In the genomic region with DNA sequence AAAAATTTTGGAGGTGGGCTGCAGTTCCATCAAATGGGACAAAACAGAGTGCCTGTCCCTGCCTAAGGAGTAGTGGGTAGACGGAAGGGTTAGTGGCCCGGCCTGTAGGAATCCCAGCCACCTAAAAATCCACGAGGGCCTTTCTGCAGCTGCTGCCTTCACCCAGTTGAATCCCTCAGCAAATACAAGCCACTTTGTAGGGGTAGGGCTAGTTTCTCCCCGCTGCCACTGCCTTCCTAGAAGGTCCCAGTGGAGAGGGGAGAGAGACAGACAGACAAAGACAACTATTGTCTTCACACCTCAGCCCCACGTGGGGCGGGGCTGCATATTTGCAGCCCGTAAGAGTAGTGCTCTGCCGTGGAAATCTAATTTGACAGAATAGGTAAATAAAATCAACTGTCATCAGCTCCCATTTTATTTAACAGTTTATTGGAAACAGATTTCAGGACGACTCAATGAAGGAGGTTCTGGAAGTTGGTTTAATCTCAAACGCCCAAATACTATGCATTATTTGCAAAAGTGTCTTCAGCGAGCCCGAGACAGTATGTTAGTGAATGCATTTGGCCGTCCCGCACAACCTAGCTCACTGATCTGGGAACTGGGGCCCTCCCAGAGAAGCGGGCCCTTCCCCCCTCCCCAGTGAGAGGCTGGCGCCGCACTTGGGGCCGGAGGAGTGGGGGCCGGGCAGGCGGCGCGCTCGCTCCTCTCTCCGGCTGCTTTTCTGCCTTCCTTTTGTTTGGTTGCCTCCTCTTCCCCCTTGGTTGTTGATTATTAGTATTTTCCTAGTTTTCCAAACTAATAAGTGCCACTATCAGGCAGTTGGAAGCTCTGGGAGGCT, we compare ENCODE assay signal across 10 cellular contexts.
DNase-seq lines count a peak whose midpoint lies in the region; ATAC-seq and TF ChIP-seq lines count a peak whose summit lies in the region.
"Had no signal": no experiment of that assay in that cellular context is flagged by ENCODE, and none has a peak within 500 bp of the region (broad histone marks: within the 10 kb centered on the region; RNA-seq: fewer than 3 reads in every experiment).

No MANE protein-coding gene starts in this region.

- H3K36me3 ChIP-seq in aorta (ENCODE audit: control insufficient read depth in 1 of 2, insufficient read depth in 2 of 2, low read length in 1 of 2) = no peaks in the 10 kb centered on the region
- H3K36me3 ChIP-seq: SJSA1 had no signal

- H3K4me1 ChIP-seq in aorta (ENCODE audit: control insufficient read depth in 1 of 2, insufficient read depth in 2 of 2, low read length in 2 of 2) = no peaks in the 10 kb centered on the region
- H3K4me1 ChIP-seq: SJSA1 had no signal

- no peaks in the 10 kb centered on the region for H3K36me3 Mint-ChIP-seq in stimulated activated naive CD8-positive, alpha-beta T cell treated with anti-CD3 and anti-CD28 coated beads, Interleukin-15, Interleukin-2, amounts not matched to agents 100 ng/mL and 50 ng/mL, for 24 hours (ENCODE audit: low read depth)
- H3K36me3 Mint-ChIP-seq in natural killer cell treated with Interleukin-12 subunit alpha and Interleukin-12 subunit beta and Interleukin-15 and Interleukin-18, amount 100 ng/mL, for 72 hours = no peaks in the 10 kb centered on the region
- H3K36me3 Mint-ChIP-seq in activated CD8-positive, alpha-beta memory T cell treated with anti-CD3 and anti-CD28 coated beads, Interleukin-2, amount 10 ng/mL, durations not matched to agents 7 days and 5 days = no peaks in the 10 kb centered on the region

- H3K27ac Mint-ChIP-seq in stimulated activated naive CD8-positive, alpha-beta T cell treated with anti-CD3 and anti-CD28 coated beads, Interleukin-15, Interleukin-2, amounts not matched to agents 100 ng/mL and 50 ng/mL, for 24 hours = no peak overlapping the region
- no peak overlapping the region for H3K27ac Mint-ChIP-seq in natural killer cell treated with Interleukin-12 subunit alpha and Interleukin-12 subunit beta and Interleukin-15 and Interleukin-18, amount 100 ng/mL, for 72 hours
- H3K27ac Mint-ChIP-seq in activated CD8-positive, alpha-beta memory T cell treated with anti-CD3 and anti-CD28 coated beads, Interleukin-2, amount 10 ng/mL, durations not matched to agents 7 days and 5 days = no peak overlapping the region

- CTCF ChIA-PET in activated CD8-positive, alpha-beta memory T cell treated with anti-CD3 and anti-CD28 coated beads, Interleukin-2, amount 10 ng/mL, durations not matched to agents 7 days and 5 days (lab: Charles Lee) = no interaction called here

- peaks cover 45% of the 10 kb centered on the region for H3K27me3 Mint-ChIP-seq in stimulated activated naive CD8-positive, alpha-beta T cell treated with anti-CD3 and anti-CD28 coated beads, Interleukin-15, Interleukin-2, amounts not matched to agents 100 ng/mL and 50 ng/mL, for 24 hours
- peaks cover 32 to 43% of the 10 kb centered on the region in 2 donors for H3K27me3 Mint-ChIP-seq in natural killer cell treated with Interleukin-12 subunit alpha and Interleukin-12 subunit beta and Interleukin-15 and Interleukin-18, amount 100 ng/mL, for 72 hours
- H3K27me3 Mint-ChIP-seq in activated CD8-positive, alpha-beta memory T cell treated with anti-CD3 and anti-CD28 coated beads, Interleukin-2, amount 10 ng/mL, durations not matched to agents 7 days and 5 days = peaks cover 46% of the 10 kb centered on the region

- peak overlapping the region; percentile 67 for H3K4me3 Mint-ChIP-seq in stimulated activated naive CD8-positive, alpha-beta T cell treated with anti-CD3 and anti-CD28 coated beads, Interleukin-15, Interleukin-2, amounts not matched to agents 100 ng/mL and 50 ng/mL, for 24 hours
- H3K4me3 Mint-ChIP-seq in natural killer cell treated with Interleukin-12 subunit alpha and Interleukin-12 subunit beta and Interleukin-15 and Interleukin-18, amount 100 ng/mL, for 72 hours = peak overlapping the region; percentile 69
- H3K4me3 Mint-ChIP-seq in activated CD8-positive, alpha-beta memory T cell treated with anti-CD3 and anti-CD28 coated beads, Interleukin-2, amount 10 ng/mL, durations not matched to agents 7 days and 5 days = no peak overlapping the region

- no peak for ATAC-seq in stimulated activated naive CD8-positive, alpha-beta T cell treated with anti-CD3 and anti-CD28 coated beads, Interleukin-15, Interleukin-2, amounts not matched to agents 100 U/mL and 50 U/mL, for 24 hours
- ATAC-seq in natural killer cell treated with Interleukin-12 subunit alpha and Interleukin-12 subunit beta and Interleukin-15 and Interleukin-18, amount 100 ng/mL, for 72 hours = no peak
- ATAC-seq in aorta (ENCODE audit: low FRiP score) = peak; percentile 77
- ATAC-seq in activated CD8-positive, alpha-beta memory T cell treated with anti-CD3 and anti-CD28 coated beads, Interleukin-2, amount 10 ng/mL, durations not matched to agents 7 days and 5 days = no peak
- no peak for ATAC-seq in HG03135 (IDR thresholded peaks at IDR 0.05; ENCODE audit: unreplicated experiment)

- 40 to 46% methylated on average over 24 of the region's 24 CpGs for WGBS in aorta, 2 donors

- intact Hi-C loops in aorta (cut with DNase I) = no loop called here

- no peaks in the 10 kb centered on the region for H3K27me3 ChIP-seq in aorta (ENCODE audit: control insufficient read depth in 1 of 2, insufficient read depth in 2 of 2, low read length in 1 of 2)
- H3K27me3 ChIP-seq: SJSA1 had no signal

- H3K9me3 Mint-ChIP-seq in stimulated activated naive CD8-positive, alpha-beta T cell treated with anti-CD3 and anti-CD28 coated beads, Interleukin-15, Interleukin-2, amounts not matched to agents 100 ng/mL and 50 ng/mL, for 24 hours = no peaks in the 10 kb centered on the region
- no peaks in the 10 kb centered on the region for H3K9me3 Mint-ChIP-seq in natural killer cell treated with Interleukin-12 subunit alpha and Interleukin-12 subunit beta and Interleukin-15 and Interleukin-18, amount 100 ng/mL, for 72 hours
- H3K9me3 Mint-ChIP-seq in activated CD8-positive, alpha-beta memory T cell treated with anti-CD3 and anti-CD28 coated beads, Interleukin-2, amount 10 ng/mL, durations not matched to agents 7 days and 5 days (ENCODE audit: low read depth) = no peaks in the 10 kb centered on the region

- no peak for DNase-seq in stimulated activated naive CD8-positive, alpha-beta T cell treated with anti-CD3 and anti-CD28 coated beads, Interleukin-15, Interleukin-2, amounts not matched to agents 100 U/mL and 50 U/mL, for 24 hours
- DNase-seq in fibroblast of mammary gland (ENCODE audit: low read depth) (peak; percentile 3), aorta (no peak), HUDEP-2 (lab: John Stamatoyannopoulos, UW; ENCODE audit: unreplicated experiment in 76 of 76) (no peak)
- no peak for DNase-seq in natural killer cell treated with Interleukin-12 subunit alpha and Interleukin-12 subunit beta and Interleukin-15 and Interleukin-18, amount 100 ng/mL, for 72 hours (ENCODE audit: low spot score)
- no peak for DNase-seq in activated CD8-positive, alpha-beta memory T cell treated with anti-CD3 and anti-CD28 coated beads, Interleukin-2, amount 10 ng/mL, durations not matched to agents 7 days and 5 days
- DNase-seq: DMS79 treated with DMSO at 0.1 percent for 48 hours had no signal

- no peaks in the 10 kb centered on the region for H3K9me3 ChIP-seq in aorta (ENCODE audit: control insufficient read depth, low read length)

- peaks cover 7% of the 10 kb centered on the region for H3K4me1 Mint-ChIP-seq in stimulated activated naive CD8-positive, alpha-beta T cell treated with anti-CD3 and anti-CD28 coated beads, Interleukin-15, Interleukin-2, amounts not matched to agents 100 ng/mL and 50 ng/mL, for 24 hours (ENCODE audit: low read depth)
- H3K4me1 Mint-ChIP-seq in natural killer cell treated with Interleukin-12 subunit alpha and Interleukin-12 subunit beta and Interleukin-15 and Interleukin-18, amount 100 ng/mL, for 72 hours (ENCODE audit: low read depth in 2 of 2) = peaks cover 4 to 7% of the 10 kb centered on the region in 2 donors
- H3K4me1 Mint-ChIP-seq in activated CD8-positive, alpha-beta memory T cell treated with anti-CD3 and anti-CD28 coated beads, Interleukin-2, amount 10 ng/mL, durations not matched to agents 7 days and 5 days = peaks cover 8% of the 10 kb centered on the region

- H3K4me3 ChIP-seq in fibroblast of mammary gland (ENCODE audit: control insufficient read depth, low read depth, low read length) = peak overlapping the region; percentile 26
- H3K4me3 ChIP-seq in aorta (ENCODE audit: low read length in 2 of 2) = peak overlapping the region; percentile 7 to 58
- H3K4me3 ChIP-seq: SJSA1 had no signal

- no peak overlapping the region for H3K27ac ChIP-seq in aorta (ENCODE audit: low read depth in 1 of 2, low read length in 2 of 2)
- H3K27ac ChIP-seq: SJSA1 had no signal

- no peak for TF ChIP-seq CTCF in fibroblast of mammary gland (conservative IDR thresholded peaks at IDR 0.05; ENCODE audit: control insufficient read depth, insufficient read depth, low read depth, low read length)
